Comparison of ENCODE assay signal across 35 cellular contexts in the genomic region with DNA sequence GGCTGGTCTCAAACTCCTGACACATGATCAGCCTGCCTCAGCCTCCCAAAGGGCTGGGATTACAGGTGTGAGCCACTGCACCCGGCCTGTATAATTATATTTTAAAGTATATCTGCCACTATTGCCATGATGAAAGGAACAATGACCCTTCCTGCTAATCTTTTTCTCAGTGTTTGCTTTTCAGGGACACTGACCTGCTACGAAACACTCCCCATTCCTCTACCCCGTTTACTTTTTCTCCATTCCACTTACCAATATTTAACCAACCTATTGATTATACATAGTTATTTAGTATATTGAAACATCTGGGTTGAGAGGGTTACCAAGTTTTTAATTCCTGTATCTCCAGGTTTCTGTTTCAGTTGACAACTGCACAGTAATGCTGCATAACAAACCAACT.
"Had no signal": no experiment of that assay in that cellular context is flagged by ENCODE, and none has a peak within 500 bp of the region (broad histone marks: within the 10 kb centered on the region; RNA-seq: fewer than 3 reads in every experiment).

No MANE protein-coding gene starts in this region.

- H3K9me3 ChIP-seq: body of pancreas, breast epithelium had no signal

- DNase-seq: activated B cell treated with CpG ODN at 0.5 μM for 24 hours; activated CD4-positive, alpha-beta memory T cell treated with anti-CD3 and anti-CD28 coated beads for 36 hours; activated CD4-positive, alpha-beta T cell treated with anti-CD3 and anti-CD28 coated beads for 4 hours; activated CD4-positive, alpha-beta T cell treated with anti-CD3 and anti-CD28 coated beads, Interleukin-2, amount 10 ng/mL, durations not matched to agents 24 days and 14 days; activated CD4-positive, alpha-beta T cell treated with anti-CD3 and anti-CD28 coated beads, Interleukin-2, amount 50 U/mL, for 1 hour; activated CD4-positive, alpha-beta T cell treated with anti-CD3 and anti-CD28 coated beads, Interleukin-2, amount 50 U/mL, for 4 hours; activated CD4-positive, CD25-positive, alpha-beta regulatory T cell treated with anti-CD3 and anti-CD28 coated beads, Interleukin-2, amount 50 U/mL, for 72 hours; activated CD8-positive, alpha-beta memory T cell treated with anti-CD3 and anti-CD28 coated beads, Interleukin-2, amount 50 U/mL, for 4 hours; activated CD8-positive, alpha-beta T cell treated with anti-CD3 and anti-CD28 coated beads for 36 hours; activated effector memory CD4-positive, alpha-beta T cell treated with anti-CD3 and anti-CD28 coated beads, Interleukin-2, amount 50 U/mL, for 16 hours; activated gamma-delta T cell treated with Interleukin-2 at 50 U/mL for 16 hours; activated naive CD4-positive, alpha-beta T cell; activated naive CD4-positive, alpha-beta T cell treated with anti-CD3 and anti-CD28 coated beads for 36 hours; activated naive CD4-positive, alpha-beta T cell treated with anti-CD3 and anti-CD28 coated beads, Interleukin-2, amount 50 U/mL, for 16 hours; activated naive CD8-positive, alpha-beta T cell treated with anti-CD3 and anti-CD28 coated beads for 36 hours; activated T-cell treated with anti-CD3 and anti-CD28 coated beads for 4 hours; activated T-cell treated with anti-CD3 and anti-CD28 coated beads, Interleukin-2, amount 50 U/mL, for 1 hour; activated T-cell treated with anti-CD3 and anti-CD28 coated beads, Interleukin-2, amount 50 U/mL, for 4 hours; activated T-cell treated with anti-CD3 and anti-CD28 coated beads, Interleukin-2, amount 50 U/mL, for 72 hours; adrenal gland; amniotic stem cell; aorta; body of pancreas; brain microvascular endothelial cell; central memory CD4-positive, alpha-beta T cell; T-helper 1 cell; T-helper 2 cell; T-helper 9 cell had no signal

- H3K36me3 ChIP-seq: adrenal gland, brain microvascular endothelial cell, breast epithelium had no signal

- H3K27ac ChIP-seq: adrenal gland, body of pancreas, brain microvascular endothelial cell, breast epithelium, VCaP had no signal

- H3K4me3 ChIP-seq: adrenal gland, body of pancreas, breast epithelium had no signal

- H3K27me3 Mint-ChIP-seq: activated B cell treated with CpG ODN at 0.5 μM for 24 hours; activated CD4-positive, alpha-beta memory T cell treated with anti-CD3 and anti-CD28 coated beads for 36 hours; activated CD4-positive, alpha-beta T cell treated with anti-CD3 and anti-CD28 coated beads, Interleukin-2, amount 10 ng/mL, durations not matched to agents 24 days and 14 days; activated CD8-positive, alpha-beta T cell treated with anti-CD3 and anti-CD28 coated beads for 36 hours; activated T-helper 17 cell treated with anti-CD3 and anti-CD28 coated beads, Interleukin-2, amount 50 U/mL, for 72 hours had no signal

- H3K27ac Mint-ChIP-seq: activated B cell treated with CpG ODN at 0.5 μM for 24 hours; activated CD4-positive, alpha-beta memory T cell treated with anti-CD3 and anti-CD28 coated beads for 36 hours; activated CD4-positive, alpha-beta T cell treated with anti-CD3 and anti-CD28 coated beads, Interleukin-2, amount 10 ng/mL, durations not matched to agents 24 days and 14 days; activated CD8-positive, alpha-beta T cell treated with anti-CD3 and anti-CD28 coated beads for 36 hours; activated naive CD4-positive, alpha-beta T cell treated with anti-CD3 and anti-CD28 coated beads for 36 hours; activated naive CD4-positive, alpha-beta T cell treated with anti-CD3 and anti-CD28 coated beads, Interleukin-2, amount 50 U/mL, for 72 hours; activated naive CD8-positive, alpha-beta T cell treated with anti-CD3 and anti-CD28 coated beads for 36 hours; activated T-cell treated with anti-CD3 and anti-CD28 coated beads, Interleukin-2, amount 50 U/mL, for 72 hours; activated T-helper 1 cell treated with anti-CD3 and anti-CD28 coated beads, Interleukin-12 subunit alpha, Interleukin-12 subunit beta, Interleukin-2, Interleukin-4 antibody, amounts not matched to agents 30 ng/mL and 10 ng/mL and 1 ng/mL, durations not matched to agents 14 hours and 24 hours and 36 hours; activated T-helper 17 cell treated with anti-CD3 and anti-CD28 coated beads, Interleukin-2, amount 50 U/mL, for 72 hours; T-helper 1 cell treated with Interleukin-12 subunit alpha and Interleukin-12 subunit beta and Interleukin-4 antibody, amounts not matched to agents 30 μg/mL and 1 μg/mL, for 36 hours; T-helper 2 cell treated with Interferon-gamma antibody and Interleukin-4, amounts not matched to agents 5 μg/mL and 100 μg/mL, for 36 hours had no signal

- ATAC-seq: activated CD8-positive, alpha-beta T cell treated with anti-CD3 and anti-CD28 coated beads for 36 hours; activated naive CD4-positive, alpha-beta T cell treated with anti-CD3 and anti-CD28 coated beads, Interleukin-2, amount 50 U/mL, for 72 hours; activated T-cell treated with anti-CD3 and anti-CD28 coated beads, Interleukin-2, amount 50 U/mL, for 4 hours; activated T-cell treated with anti-CD3 and anti-CD28 coated beads, Interleukin-2, amount 50 U/mL, for 72 hours; activated T-helper 17 cell treated with anti-CD3 and anti-CD28 coated beads, Interleukin-2, amount 50 U/mL, for 72 hours; body of pancreas had no signal

- H3K36me3 Mint-ChIP-seq: activated CD4-positive, alpha-beta memory T cell treated with anti-CD3 and anti-CD28 coated beads for 36 hours; activated naive CD4-positive, alpha-beta T cell treated with anti-CD3 and anti-CD28 coated beads, Interleukin-2, amount 50 U/mL, for 72 hours; activated naive CD8-positive, alpha-beta T cell treated with anti-CD3 and anti-CD28 coated beads for 36 hours had no signal

- H3K4me1 ChIP-seq: adrenal gland, body of pancreas, breast epithelium had no signal

- H3K27me3 ChIP-seq: adrenal gland, body of pancreas, brain microvascular endothelial cell, breast epithelium had no signal

- H3K4me3 Mint-ChIP-seq: activated B cell treated with CpG ODN at 0.5 μM for 24 hours; activated CD4-positive, alpha-beta memory T cell treated with anti-CD3 and anti-CD28 coated beads for 36 hours; activated CD4-positive, alpha-beta T cell treated with anti-CD3 and anti-CD28 coated beads, Interleukin-2, amount 10 ng/mL, durations not matched to agents 24 days and 14 days; activated CD8-positive, alpha-beta T cell treated with anti-CD3 and anti-CD28 coated beads for 36 hours; activated naive CD4-positive, alpha-beta T cell treated with anti-CD3 and anti-CD28 coated beads for 36 hours; activated naive CD8-positive, alpha-beta T cell treated with anti-CD3 and anti-CD28 coated beads for 36 hours; activated T-cell treated with anti-CD3 and anti-CD28 coated beads, Interleukin-2, amount 50 U/mL, for 4 hours; activated T-cell treated with anti-CD3 and anti-CD28 coated beads, Interleukin-2, amount 50 U/mL, for 72 hours; activated T-helper 1 cell treated with anti-CD3 and anti-CD28 coated beads, Interleukin-12 subunit alpha, Interleukin-12 subunit beta, Interleukin-2, Interleukin-4 antibody, amounts not matched to agents 30 ng/mL and 10 ng/mL and 1 ng/mL, durations not matched to agents 14 hours and 24 hours and 36 hours; activated T-helper 17 cell treated with anti-CD3 and anti-CD28 coated beads, Interleukin-2, amount 50 U/mL, for 72 hours; T-helper 1 cell treated with Interleukin-12 subunit alpha and Interleukin-12 subunit beta and Interleukin-4 antibody, amounts not matched to agents 30 μg/mL and 1 μg/mL, for 36 hours; T-helper 2 cell treated with Interferon-gamma antibody and Interleukin-4, amounts not matched to agents 5 μg/mL and 100 μg/mL, for 36 hours had no signal

- H3K9me3 Mint-ChIP-seq: activated CD4-positive, alpha-beta memory T cell treated with anti-CD3 and anti-CD28 coated beads for 36 hours; activated CD4-positive, alpha-beta T cell treated with anti-CD3 and anti-CD28 coated beads, Interleukin-2, amount 10 ng/mL, durations not matched to agents 24 days and 14 days; activated CD8-positive, alpha-beta T cell treated with anti-CD3 and anti-CD28 coated beads for 36 hours; activated naive CD4-positive, alpha-beta T cell treated with anti-CD3 and anti-CD28 coated beads for 36 hours; activated naive CD8-positive, alpha-beta T cell treated with anti-CD3 and anti-CD28 coated beads for 36 hours; activated T-helper 1 cell treated with anti-CD3 and anti-CD28 coated beads, Interleukin-12 subunit alpha, Interleukin-12 subunit beta, Interleukin-2, Interleukin-4 antibody, amounts not matched to agents 30 ng/mL and 10 ng/mL and 1 ng/mL, durations not matched to agents 14 hours and 24 hours and 36 hours; activated T-helper 17 cell treated with anti-CD3 and anti-CD28 coated beads, Interleukin-2, amount 50 U/mL, for 72 hours; T-helper 1 cell treated with Interleukin-12 subunit alpha and Interleukin-12 subunit beta and Interleukin-4 antibody, amounts not matched to agents 30 μg/mL and 1 μg/mL, for 36 hours; T-helper 2 cell treated with Interferon-gamma antibody and Interleukin-4, amounts not matched to agents 5 μg/mL and 100 μg/mL, for 36 hours had no signal

- H3K4me1 Mint-ChIP-seq: activated B cell treated with CpG ODN at 0.5 μM for 24 hours; activated CD4-positive, alpha-beta T cell treated with anti-CD3 and anti-CD28 coated beads, Interleukin-2, amount 10 ng/mL, durations not matched to agents 24 days and 14 days; activated naive CD8-positive, alpha-beta T cell treated with anti-CD3 and anti-CD28 coated beads for 36 hours; activated T-helper 17 cell treated with anti-CD3 and anti-CD28 coated beads, Interleukin-2, amount 50 U/mL, for 72 hours had no signal
